In the genomic region with DNA sequence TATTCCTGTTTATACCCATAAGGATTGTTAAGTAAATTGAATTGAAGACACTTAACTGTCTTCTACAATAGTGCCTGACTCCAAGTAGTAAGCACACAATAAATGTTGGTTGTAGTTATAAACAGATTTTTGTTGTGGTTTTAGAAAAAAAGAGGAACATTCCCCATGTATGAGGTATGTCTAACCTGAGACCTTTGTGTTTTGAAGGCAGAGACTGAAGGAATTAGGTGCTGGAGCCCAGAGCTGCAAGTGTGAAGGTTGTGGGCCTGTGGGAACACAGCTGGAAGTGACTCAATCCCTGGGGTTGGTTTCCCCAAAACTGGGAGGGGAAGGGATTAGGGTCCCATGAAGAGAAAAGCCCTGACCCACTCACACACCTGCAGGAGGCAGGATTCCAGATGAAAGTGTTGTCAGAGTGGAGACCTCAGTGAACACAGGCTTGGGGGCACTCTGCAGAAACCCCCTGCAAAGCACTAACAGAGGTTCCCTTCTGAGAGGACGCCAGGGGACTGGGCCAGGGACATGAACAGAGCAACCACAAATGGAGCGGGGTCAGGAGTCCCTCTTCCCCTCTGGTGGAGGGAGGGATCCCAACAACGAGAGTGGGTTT, we compare ENCODE assay signal across 9 cellular contexts.
A peak's percentile ranks its signal among the peaks of the same experiment; 100 is the strongest.
DNase-seq lines count a peak whose midpoint lies in the region; ATAC-seq and TF ChIP-seq lines count a peak whose summit lies in the region.
"Had no signal": no experiment of that assay in that cellular context is flagged by ENCODE, and none has a peak within 500 bp of the region (broad histone marks: within the 10 kb centered on the region; RNA-seq: fewer than 3 reads in every experiment).

No MANE protein-coding gene starts in this region.

- no peak overlapping the region for H2AFZ ChIP-seq in HCT116 (ENCODE audit: low read depth, low read length, poor library complexity, severe bottlenecking)

- intact Hi-C loops in HCT116 (cut with micrococcal nuclease), result loop anchor here (5.0 kb wide), 1 partner anchor 97 kb away; no protein-coding TSS in a partner anchor

- H3K27me3 ChIP-seq in HCT116 (ENCODE audit: insufficient read depth, low read length), result no peaks in the 10 kb centered on the region

- no peaks in the 10 kb centered on the region for H3K9me3 ChIP-seq in HCT116 (ENCODE audit: control insufficient read depth in 1 of 2, insufficient read depth in 1 of 2, low read depth in 1 of 2, low read length in 2 of 2)

- peaks cover 53% of the 10 kb centered on the region for H3K4me1 Mint-ChIP-seq in stimulated activated effector memory CD8-positive, alpha-beta T cell treated with anti-CD3 and anti-CD28 coated beads, Interleukin-12 subunit alpha, Interleukin-12 subunit beta, amount 100 ng/mL, for 72 hours

- no peaks in the 10 kb centered on the region for H3K9me2 ChIP-seq in HCT116 (ENCODE audit: insufficient read depth)

- TF ChIP-seq CTCF in HCT116 (IDR thresholded peaks at IDR 0.05 in 2 of 3, conservative IDR thresholded peaks at IDR 0.05 in 1 of 3; ENCODE audit: borderline replicate concordance in 1 of 3, insufficient read depth in 1 of 3, low read depth in 2 of 3, low read length in 2 of 3), result peak in 2 of 3 experiments; percentile 10 to 19; a peak in 2 of 6 replicates
- no peak for TF ChIP-seq CTCF in GM10248 (IDR thresholded peaks at IDR 0.05; ENCODE audit: control extremely low read depth, extremely low read depth, low read depth, missing control alignments)

- peaks cover 76% of the 10 kb centered on the region for H3K36me3 Mint-ChIP-seq in stimulated activated effector memory CD8-positive, alpha-beta T cell treated with anti-CD3 and anti-CD28 coated beads, Interleukin-12 subunit alpha, Interleukin-12 subunit beta, amount 100 ng/mL, for 72 hours

- peak; percentile 90 for DNase-seq in HCT116 (ENCODE audit: low read depth, low spot score)
- peak; percentile 77 for DNase-seq in epithelial cell of prostate (ENCODE audit: low read depth, low spot score)
- DNase-seq in stimulated activated effector memory CD8-positive, alpha-beta T cell treated with anti-CD3 and anti-CD28 coated beads, Interleukin-12 subunit alpha, Interleukin-12 subunit beta, amount 100 ng/mL, for 72 hours (ENCODE audit: low spot score in 2 of 2), result peak in 1 of 2 donors; percentile 47
- no peak for DNase-seq in GM10248 (ENCODE audit: extremely low spot score)
- no peak for DNase-seq in hypothalamus (lab: John Stamatoyannopoulos, UW)
- DNase-seq: NCI-H1417 treated with DMSO at 0.1 percent for 48 hours; stimulated activated CD4-positive, alpha-beta T cell treated with anti-CD3 and anti-CD28 coated beads, Interleukin-4, amount 100 ng/mL, for 1 hour had no signal

- peak overlapping the region; percentile 100 for H3K27ac ChIP-seq in HCT116 (ENCODE audit: low read depth, low read length)
- peak overlapping the region; percentile 82 for H3K27ac ChIP-seq in epithelial cell of prostate

- TF ChIP-seq POLR2A in HCT116 (IDR thresholded peaks at IDR 0.05; ENCODE audit: borderline replicate concordance, extremely low read depth, insufficient read depth, insufficient read length), result no peak

- peak; percentile 61 for ATAC-seq in HCT116
- peak; percentile 44 for ATAC-seq in SK-N-SH treated with all-trans-retinoic acid at 6 μM for 48 hours
- no peak for ATAC-seq in stimulated activated effector memory CD8-positive, alpha-beta T cell treated with anti-CD3 and anti-CD28 coated beads, Interleukin-12 subunit alpha, Interleukin-12 subunit beta, amount 100 ng/mL, for 72 hours
- no peak for ATAC-seq in HG02870 (IDR thresholded peaks at IDR 0.05; ENCODE audit: unreplicated experiment)

- no TSS peak for BruUV-seq in HCT116 (replicated peaks; lab: Mats Ljungman, UMichigan)

- H3K36me3 ChIP-seq in HCT116 (ENCODE audit: control insufficient read depth in 1 of 2, insufficient read depth in 2 of 2, low read length in 2 of 2), result no peaks in the 10 kb centered on the region

- peak overlapping the region; percentile 40 for H3K4me3 Mint-ChIP-seq in stimulated activated effector memory CD8-positive, alpha-beta T cell treated with anti-CD3 and anti-CD28 coated beads, Interleukin-12 subunit alpha, Interleukin-12 subunit beta, amount 100 ng/mL, for 72 hours

- H4K20me1 ChIP-seq in HCT116 (ENCODE audit: insufficient read depth), result no peaks in the 10 kb centered on the region

- CTCF ChIA-PET in HCT116 (lab: Charles Lee), result interaction anchor here (0.7 to 2.0 kb wide), 3 partner anchors 9 to 102 kb away, joined by 3 to 8 read pairs (median 6); no protein-coding TSS in a partner anchor
- CTCF ChIA-PET in GM10248 (lab: Yijun Ruan, JAX), result interaction anchor here (0.9 to 7.1 kb wide), 3 partner anchors 11 to 29 kb away, joined by 3 to 47 read pairs (median 4); no protein-coding TSS in a partner anchor

- peaks cover 2% of the 10 kb centered on the region for H3K9me3 Mint-ChIP-seq in stimulated activated effector memory CD8-positive, alpha-beta T cell treated with anti-CD3 and anti-CD28 coated beads, Interleukin-12 subunit alpha, Interleukin-12 subunit beta, amount 100 ng/mL, for 72 hours

- H3K27ac Mint-ChIP-seq in stimulated activated effector memory CD8-positive, alpha-beta T cell treated with anti-CD3 and anti-CD28 coated beads, Interleukin-12 subunit alpha, Interleukin-12 subunit beta, amount 100 ng/mL, for 72 hours, result peak overlapping the region; percentile 91

- H3K79me2 ChIP-seq in HCT116 (ENCODE audit: insufficient read depth, low read length), result peaks cover 71% of the 10 kb centered on the region

- peak overlapping the region; percentile 60 for H3K4me2 ChIP-seq in HCT116 (ENCODE audit: low read length)

- H3K4me3 ChIP-seq in HCT116 (replicated peaks in 1 of 2; ENCODE audit: low read depth in 1 of 2, low read length in 2 of 2), result no peak overlapping the region

- RAD21 ChIA-PET in HCT116 (lab: Charles Lee; ENCODE audit: low non-redundant PET in 1 of 2, low total read pairs in 2 of 2, uncharacterized antibody in 2 of 2, unreplicated experiment in 2 of 2), result no interaction called here

- no peak for TF ChIP-seq RAD21 in HCT116 (IDR thresholded peaks at IDR 0.05; ENCODE audit: low read depth)

- POLR2A ChIA-PET in HCT116 (lab: Charles Lee), result interaction anchor here (1.3 to 1.6 kb wide), 2 partner anchors 39 to 95 kb away, joined by 4 read pairs; no protein-coding TSS in a partner anchor
- POLR2A ChIA-PET in GM10248 (lab: Yijun Ruan, JAX), result no interaction called here

- H3K4me1 ChIP-seq in HCT116 (ENCODE audit: control insufficient read depth in 1 of 2, insufficient read depth in 2 of 2, low read length in 2 of 2), result peaks cover 86 to 99% of the 10 kb centered on the region in 2 experiments

- H3K9ac ChIP-seq in HCT116 (ENCODE audit: low read length), result peak overlapping the region; percentile 69

TF ChIP-seq in HCT116, 20 proteins besides CTCF, POLR2A, EP300 and RAD21 (continues in another document):
- TF ChIP-seq POLR2AphosphoS5 (IDR thresholded peaks at IDR 0.05; ENCODE audit: low read depth, low read length) (peak; percentile 57), YY1 (IDR thresholded peaks at IDR 0.05; ENCODE audit: extremely low read depth, insufficient replicate concordance, low read depth, low read length) (peak; percentile 50), EZH2 (IDR thresholded peaks at IDR 0.05) (no peak), EGR1 (IDR thresholded peaks at IDR 0.05; ENCODE audit: low read depth) (no peak), TCF7L2 (IDR thresholded peaks at IDR 0.05; ENCODE audit: borderline replicate concordance, extremely low read depth, insufficient read depth, insufficient read length) (peak; percentile 88)
- TF ChIP-seq, protein P1, sequence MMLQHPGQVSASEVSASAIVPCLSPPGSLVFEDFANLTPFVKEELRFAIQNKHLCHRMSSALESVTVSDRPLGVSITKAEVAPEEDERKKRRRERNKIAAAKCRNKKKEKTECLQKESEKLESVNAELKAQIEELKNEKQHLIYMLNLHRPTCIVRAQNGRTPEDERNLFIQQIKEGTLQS (IDR thresholded peaks at IDR 0.05), result no peak

TF ChIP-seq in SK-N-SH treated with all-trans-retinoic acid at 6 μM for 48 hours, 23 proteins besides CTCF, POLR2A, EP300 and RAD21 (continues in another document):
- TF ChIP-seq ESRRG (CRISPR knock-in tag; IDR thresholded peaks at IDR 0.05) (no peak), BACH2 (CRISPR knock-in tag; IDR thresholded peaks at IDR 0.05; ENCODE audit: borderline replicate concordance) (no peak), ZNF70 (CRISPR knock-in tag; IDR thresholded peaks at IDR 0.05) (no peak), CSDC2 (CRISPR knock-in tag; IDR thresholded peaks at IDR 0.05) (no peak), TOX (CRISPR knock-in tag; IDR thresholded peaks at IDR 0.05; ENCODE audit: borderline replicate concordance) (no peak), RARB (CRISPR knock-in tag; IDR thresholded peaks at IDR 0.05) (no peak)
- TF ChIP-seq, protein P2, sequence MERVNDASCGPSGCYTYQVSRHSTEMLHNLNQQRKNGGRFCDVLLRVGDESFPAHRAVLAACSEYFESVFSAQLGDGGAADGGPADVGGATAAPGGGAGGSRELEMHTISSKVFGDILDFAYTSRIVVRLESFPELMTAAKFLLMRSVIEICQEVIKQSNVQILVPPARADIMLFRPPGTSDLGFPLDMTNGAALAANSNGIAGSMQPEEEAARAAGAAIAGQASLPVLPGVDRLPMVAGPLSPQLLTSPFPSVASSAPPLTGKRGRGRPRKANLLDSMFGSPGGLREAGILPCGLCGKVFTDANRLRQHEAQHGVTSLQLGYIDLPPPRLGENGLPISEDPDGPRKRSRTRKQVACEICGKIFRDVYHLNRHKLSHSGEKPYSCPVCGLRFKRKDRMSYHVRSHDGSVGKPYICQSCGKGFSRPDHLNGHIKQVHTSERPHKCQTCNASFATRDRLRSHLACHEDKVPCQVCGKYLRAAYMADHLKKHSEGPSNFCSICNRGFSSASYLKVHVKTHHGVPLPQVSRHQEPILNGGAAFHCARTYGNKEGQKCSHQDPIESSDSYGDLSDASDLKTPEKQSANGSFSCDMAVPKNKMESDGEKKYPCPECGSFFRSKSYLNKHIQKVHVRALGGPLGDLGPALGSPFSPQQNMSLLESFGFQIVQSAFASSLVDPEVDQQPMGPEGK (CRISPR knock-in tag; IDR thresholded peaks at IDR 0.05; ENCODE audit: borderline replicate concordance), result no peak
- TF ChIP-seq, protein P3, sequence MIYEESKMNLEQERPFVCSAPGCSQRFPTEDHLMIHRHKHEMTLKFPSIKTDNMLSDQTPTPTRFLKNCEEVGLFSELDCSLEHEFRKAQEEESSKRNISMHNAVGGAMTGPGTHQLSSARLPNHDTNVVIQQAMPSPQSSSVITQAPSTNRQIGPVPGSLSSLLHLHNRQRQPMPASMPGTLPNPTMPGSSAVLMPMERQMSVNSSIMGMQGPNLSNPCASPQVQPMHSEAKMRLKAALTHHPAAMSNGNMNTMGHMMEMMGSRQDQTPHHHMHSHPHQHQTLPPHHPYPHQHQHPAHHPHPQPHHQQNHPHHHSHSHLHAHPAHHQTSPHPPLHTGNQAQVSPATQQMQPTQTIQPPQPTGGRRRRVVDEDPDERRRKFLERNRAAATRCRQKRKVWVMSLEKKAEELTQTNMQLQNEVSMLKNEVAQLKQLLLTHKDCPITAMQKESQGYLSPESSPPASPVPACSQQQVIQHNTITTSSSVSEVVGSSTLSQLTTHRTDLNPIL (CRISPR knock-in tag; IDR thresholded peaks at IDR 0.05; ENCODE audit: low read depth), result no peak

Comparison
In these comparisons a context has a peak if more than half of its experiments do, and no peak if none do; other contexts are left out.
1. ATAC-seq: peak in HCT116 (single experiment) and SK-N-SH treated with all-trans-retinoic acid at 6 μM for 48 hours (single experiment); none in stimulated activated effector memory CD8-positive, alpha-beta T cell treated with anti-CD3 and anti-CD28 coated beads, Interleukin-12 subunit alpha, Interleukin-12 subunit beta, amount 100 ng/mL, for 72 hours (single experiment) and HG02870 (single experiment).
2. DNase-seq: peak in HCT116 (single experiment) and epithelial cell of prostate (single experiment); none in GM10248 (single experiment) and hypothalamus (0 of 51).